ENCODE assay signal across 8 cellular contexts in genomic region chr2:28870146-28870891, GRCh38. TPM values are rescaled to one million over a fixed set of nuclear protein-coding genes. Genes with fewer than 3 reads are reported as not detected.
DNase-seq lines count a peak whose midpoint lies in the region; ATAC-seq, FAIRE-seq and TF ChIP-seq lines count a peak whose summit lies in the region.

Gene TRMT61B, minus strand, starts transcription at chr2:28870309. Its CDS starts 32 bp downstream, at chr2:28870277.

- CTCF ChIA-PET in RWPE1 (lab: Yijun Ruan, JAX), result interaction anchor here (1.0 kb wide), 1 partner anchor 303 kb away, joined by 3 read pairs; no protein-coding TSS in a partner anchor

- peaks cover 17 to 41% (median 27%) of the 10 kb centered on the region in 3 donors for H3K4me1 Mint-ChIP-seq in naive B cell
- peaks cover 22% of the 10 kb centered on the region for H3K4me1 Mint-ChIP-seq in stimulated activated effector memory CD8-positive, alpha-beta T cell treated with anti-CD3 and anti-CD28 coated beads, Interleukin-12 subunit alpha, Interleukin-12 subunit beta, amount 100 ng/mL, for 72 hours

- peak; percentile 52 for FAIRE-seq in H54 (lab: Jason Lieb, UNC)

- H3K27ac Mint-ChIP-seq in naive B cell, result peak within 1 kb of the TSS; percentile 94 to 100 (median 99)
- peak within 1 kb of the TSS; percentile 95 for H3K27ac Mint-ChIP-seq in stimulated activated effector memory CD8-positive, alpha-beta T cell treated with anti-CD3 and anti-CD28 coated beads, Interleukin-12 subunit alpha, Interleukin-12 subunit beta, amount 100 ng/mL, for 72 hours

- peak within 1 kb of the TSS; percentile 92 to 99 (median 98) for H3K4me3 Mint-ChIP-seq in naive B cell
- peak within 1 kb of the TSS; percentile 96 for H3K4me3 Mint-ChIP-seq in stimulated activated effector memory CD8-positive, alpha-beta T cell treated with anti-CD3 and anti-CD28 coated beads, Interleukin-12 subunit alpha, Interleukin-12 subunit beta, amount 100 ng/mL, for 72 hours

- H3K27ac ChIP-seq in RWPE1, result peak within 1 kb of the TSS; percentile 79

- no peaks in the 10 kb centered on the region for H3K9me3 Mint-ChIP-seq in naive B cell
- H3K9me3 Mint-ChIP-seq in stimulated activated effector memory CD8-positive, alpha-beta T cell treated with anti-CD3 and anti-CD28 coated beads, Interleukin-12 subunit alpha, Interleukin-12 subunit beta, amount 100 ng/mL, for 72 hours, result no peaks in the 10 kb centered on the region

- POLR2A ChIA-PET in RWPE1 (lab: Yijun Ruan, JAX; ENCODE audit: low non-redundant PET), result interaction anchor here (0.9 kb wide), 1 partner anchor 25 kb away, joined by 3 read pairs; no protein-coding TSS in a partner anchor

- DNase-seq in ELF-1 (ENCODE audit: low read depth, low spot score) (peak; percentile 98), H54 (ENCODE audit: insufficient read length, low spot score) (peak; percentile 97), LoVo (ENCODE audit: low spot score) (peak; percentile 97), RWPE1 (ENCODE audit: low spot score) (peak; percentile 91), fibroblast of gingiva (ENCODE audit: low read depth) (peak; percentile 95), naive B cell (peak; percentile 95)
- DNase-seq in activated T-helper 1 cell treated with anti-CD3 and anti-CD28 coated beads, Interleukin-2, amount 50 U/mL, for 16 hours (ENCODE audit: low read depth in 1 of 2, low spot score in 1 of 2), result peak; percentile 95 to 98
- DNase-seq in stimulated activated effector memory CD8-positive, alpha-beta T cell treated with anti-CD3 and anti-CD28 coated beads, Interleukin-12 subunit alpha, Interleukin-12 subunit beta, amount 100 ng/mL, for 72 hours (ENCODE audit: low spot score in 2 of 2), result peak; percentile 97 to 99

- peak; percentile 92 for ATAC-seq in naive B cell (ENCODE audit: low read depth in 2 of 2)
- ATAC-seq in stimulated activated effector memory CD8-positive, alpha-beta T cell treated with anti-CD3 and anti-CD28 coated beads, Interleukin-12 subunit alpha, Interleukin-12 subunit beta, amount 100 ng/mL, for 72 hours, result peak; percentile 97

- peaks cover 0 to 4% (median 2%) of the 10 kb centered on the region in 3 donors for H3K27me3 Mint-ChIP-seq in naive B cell

- peak; percentile 90 for TF ChIP-seq POLR2A in H54 (IDR thresholded peaks at IDR 0.05; ENCODE audit: low read depth, low read length)

- TF ChIP-seq CTCF in RWPE1 (conservative IDR thresholded peaks at IDR 0.05; ENCODE audit: low read depth), result no peak

- H3K36me3 Mint-ChIP-seq in naive B cell, result peaks cover 0 to under 1% of the 10 kb centered on the region in 2 donors
- H3K36me3 Mint-ChIP-seq in stimulated activated effector memory CD8-positive, alpha-beta T cell treated with anti-CD3 and anti-CD28 coated beads, Interleukin-12 subunit alpha, Interleukin-12 subunit beta, amount 100 ng/mL, for 72 hours, result peaks cover 30% of the 10 kb centered on the region

RNA-seq across cellular contexts. Expression of gene TRMT61B, which starts in this region (rescaled TPM):
- polyA plus RNA-seq in naive B cell (ENCODE audit: low read depth in 6 of 6), result 10 to 100 TPM; 17.4 to 36.2 (median 21.6) TPM

Comparison
In these comparisons a context has a peak if more than half of its experiments do, and no peak if none do; other contexts are left out.
1. Peak in every context shown above with its lines: DNase-seq, ATAC-seq and H3K27ac ChIP-seq.